In genomic region chr11:4891996-4892640, GRCh38 we compare ENCODE assay signal across 14 cellular contexts. TPM values are rescaled to one million over a fixed set of nuclear protein-coding genes. Genes with fewer than 3 reads are reported as not detected.
A peak's percentile ranks its signal among the peaks of the same experiment; 100 is the strongest.
DNase-seq lines count a peak whose midpoint lies in the region; ATAC-seq and TF ChIP-seq lines count a peak whose summit lies in the region.
"Had no signal": no experiment of that assay in that cellular context is flagged by ENCODE, and none has a peak within 500 bp of the region (broad histone marks: within the 10 kb centered on the region; RNA-seq: fewer than 3 reads in every experiment).

No MANE protein-coding gene starts in this region.

- no peaks in the 10 kb centered on the region for H3K9me3 Mint-ChIP-seq in glutamatergic neuron (ENCODE audit: unreplicated experiment)

- TF ChIP-seq CTCF in AG04450 (IDR thresholded peaks at IDR 0.05; ENCODE audit: low read depth, low read length) (peak; percentile 44), HCT116 (IDR thresholded peaks at IDR 0.05 in 2 of 3, conservative IDR thresholded peaks at IDR 0.05 in 1 of 3; ENCODE audit: borderline replicate concordance in 1 of 3, insufficient read depth in 1 of 3, low read depth in 2 of 3, low read length in 2 of 3) (peak in 2 of 3 experiments; percentile 27 to 33; a peak in 2 of 6 replicates), glutamatergic neuron (IDR thresholded peaks at IDR 0.05; ENCODE audit: partially characterized antibody, unreplicated experiment) (peak; percentile 24), dorsolateral prefrontal cortex (IDR thresholded peaks at IDR 0.05 in 54 of 56, conservative IDR thresholded peaks at IDR 0.05 in 2 of 56; ENCODE audit: low read depth in 1 of 56, partially characterized antibody in 56 of 56) (peak in 4 of 56 donors; percentile 11 to 20 (median 12))

- POLR2A ChIA-PET in AG04450 (lab: Yijun Ruan, JAX) = no interaction called here
- POLR2A ChIA-PET in HCT116 (lab: Charles Lee) = no interaction called here

- H3K79me2 ChIP-seq in HCT116 (ENCODE audit: insufficient read depth, low read length) = no peaks in the 10 kb centered on the region

- H3K9me3 ChIP-seq in AG04450 (ENCODE audit: control insufficient read depth, insufficient read depth, low read length) = no peaks in the 10 kb centered on the region
- no peaks in the 10 kb centered on the region for H3K9me3 ChIP-seq in HCT116 (ENCODE audit: control insufficient read depth in 1 of 2, insufficient read depth in 1 of 2, low read depth in 1 of 2, low read length in 2 of 2)
- no peaks in the 10 kb centered on the region for H3K9me3 ChIP-seq in effector memory CD4-positive, alpha-beta T cell (ENCODE audit: control insufficient read depth, low read length)
- H3K9me3 ChIP-seq: stomach had no signal

- H3K27ac ChIP-seq in AG04450 (ENCODE audit: low read depth, low read length) (no peak overlapping the region), HCT116 (ENCODE audit: low read depth, low read length) (no peak overlapping the region), dorsolateral prefrontal cortex (no peak overlapping the region)
- no peak overlapping the region for H3K27ac ChIP-seq in effector memory CD4-positive, alpha-beta T cell (ENCODE audit: insufficient read depth, low read length, poor library complexity, severe bottlenecking)
- H3K27ac ChIP-seq: stomach had no signal

- no peak overlapping the region for H2AFZ ChIP-seq in HCT116 (ENCODE audit: low read depth, low read length, poor library complexity, severe bottlenecking)

- no peak for TF ChIP-seq POLR2A in HCT116 (IDR thresholded peaks at IDR 0.05; ENCODE audit: borderline replicate concordance, extremely low read depth, insufficient read depth, insufficient read length)

- H3K27me3 ChIP-seq in AG04450 (ENCODE audit: control insufficient read depth, insufficient read depth, low read length) (no peaks in the 10 kb centered on the region), HCT116 (ENCODE audit: insufficient read depth, low read length) (peaks cover 15% of the 10 kb centered on the region), dorsolateral prefrontal cortex (no peaks in the 10 kb centered on the region)
- H3K27me3 ChIP-seq in effector memory CD4-positive, alpha-beta T cell (replicated peaks; ENCODE audit: control insufficient read depth, insufficient read depth, low read length, poor library complexity, severe bottlenecking) = no peaks in the 10 kb centered on the region
- H3K27me3 ChIP-seq: stomach had no signal

- RAD21 ChIA-PET in HCT116 (lab: Charles Lee; ENCODE audit: low non-redundant PET in 1 of 2, low total read pairs in 2 of 2, uncharacterized antibody in 2 of 2, unreplicated experiment in 2 of 2) = no interaction called here

- no peak overlapping the region for H3K9ac ChIP-seq in HCT116 (ENCODE audit: low read length)

- no peaks in the 10 kb centered on the region for H3K36me3 Mint-ChIP-seq in glutamatergic neuron (ENCODE audit: unreplicated experiment)
- H3K36me3 Mint-ChIP-seq: CD4-positive, CD25-positive, alpha-beta regulatory T cell; naive thymus-derived CD4-positive, alpha-beta T cell had no signal

- H3K4me3 ChIP-seq in AG04450 (ENCODE audit: low read depth, low read length) = no peak overlapping the region
- H3K4me3 ChIP-seq in HCT116 (replicated peaks in 1 of 2; ENCODE audit: low read depth in 1 of 2, low read length in 2 of 2) = no peak overlapping the region
- no peak overlapping the region for H3K4me3 ChIP-seq in effector memory CD4-positive, alpha-beta T cell (ENCODE audit: insufficient read depth, low read depth, low read length, poor library complexity, severe bottlenecking)
- no peak overlapping the region for H3K4me3 ChIP-seq in dorsolateral prefrontal cortex
- H3K4me3 ChIP-seq: stomach had no signal

- no peaks in the 10 kb centered on the region for H3K36me3 ChIP-seq in HCT116 (ENCODE audit: control insufficient read depth in 1 of 2, insufficient read depth in 2 of 2, low read length in 2 of 2)
- H3K36me3 ChIP-seq in effector memory CD4-positive, alpha-beta T cell (ENCODE audit: control insufficient read depth, insufficient read depth, low read length) = no peaks in the 10 kb centered on the region
- H3K36me3 ChIP-seq: stomach had no signal

- H4K20me1 ChIP-seq in HCT116 (ENCODE audit: insufficient read depth) = no peaks in the 10 kb centered on the region; the same call in 1 of the 2 replicates

- DNase-seq in AG04450 (ENCODE audit: low read depth, low spot score) = peak; percentile 77
- DNase-seq in HCT116 (ENCODE audit: low read depth, low spot score) = no peak
- DNase-seq in amniotic epithelial cell (ENCODE audit: low read depth) = peak; percentile 88
- no peak for DNase-seq in glutamatergic neuron
- no peak for DNase-seq in effector memory CD4-positive, alpha-beta T cell
- DNase-seq in dorsolateral prefrontal cortex = no peak
- DNase-seq in anterior cingulate cortex (lab: John Stamatoyannopoulos, UW) = no peak
- DNase-seq: CD4-positive, CD25-positive, alpha-beta regulatory T cell; naive thymus-derived CD4-positive, alpha-beta T cell; NCI-H510A treated with DMSO at 0.1 percent for 48 hours; stomach had no signal

- intact Hi-C loops in HCT116 (cut with micrococcal nuclease) (no loop called here), dorsolateral prefrontal cortex (cut with DNase I) (no loop called here)

- peaks cover 0 to 6% of the 10 kb centered on the region in 2 experiments; a peak in 2 of 4 replicates for H3K4me1 ChIP-seq in HCT116 (ENCODE audit: control insufficient read depth in 1 of 2, insufficient read depth in 2 of 2, low read length in 2 of 2)
- no peaks in the 10 kb centered on the region for H3K4me1 ChIP-seq in effector memory CD4-positive, alpha-beta T cell (ENCODE audit: control insufficient read depth, insufficient read depth, low read length, poor library complexity, severe bottlenecking)
- H3K4me1 ChIP-seq: stomach had no signal

- H3K27me3 Mint-ChIP-seq in glutamatergic neuron (ENCODE audit: unreplicated experiment) = no peaks in the 10 kb centered on the region
- H3K27me3 Mint-ChIP-seq: CD4-positive, CD25-positive, alpha-beta regulatory T cell had no signal

- no peak overlapping the region for H3K4me2 ChIP-seq in HCT116 (ENCODE audit: low read length)

- ATAC-seq in HCT116 (peak; percentile 80), GM21390 (IDR thresholded peaks at IDR 0.05; ENCODE audit: unreplicated experiment) (no peak)
- ATAC-seq: naive thymus-derived CD4-positive, alpha-beta T cell had no signal

- H3K27ac Mint-ChIP-seq in glutamatergic neuron (ENCODE audit: unreplicated experiment) = no peak overlapping the region
- H3K27ac Mint-ChIP-seq: CD4-positive, CD25-positive, alpha-beta regulatory T cell; naive thymus-derived CD4-positive, alpha-beta T cell had no signal

- no TSS peak for BruUV-seq in HCT116 (replicated peaks; lab: Mats Ljungman, UMichigan)

- H3K4me1 Mint-ChIP-seq in glutamatergic neuron (ENCODE audit: low read depth, unreplicated experiment) = peaks cover 2% of the 10 kb centered on the region
- H3K4me1 Mint-ChIP-seq: CD4-positive, CD25-positive, alpha-beta regulatory T cell; central memory CD8-positive, alpha-beta T cell; naive thymus-derived CD4-positive, alpha-beta T cell had no signal

- no peaks in the 10 kb centered on the region for H3K9me2 ChIP-seq in HCT116 (ENCODE audit: insufficient read depth)

- CTCF ChIA-PET in AG04450 (lab: Charles Lee) (interaction anchor here (1.0 to 1.7 kb wide), 3 partner anchors 8 to 37 kb away, joined by 3 to 4 read pairs (median 3); no protein-coding TSS in a partner anchor), HCT116 (lab: Charles Lee) (no interaction called here)

- no peak overlapping the region for H3K4me3 Mint-ChIP-seq in glutamatergic neuron (ENCODE audit: unreplicated experiment)
- H3K4me3 Mint-ChIP-seq: CD4-positive, CD25-positive, alpha-beta regulatory T cell; central memory CD8-positive, alpha-beta T cell; naive thymus-derived CD4-positive, alpha-beta T cell had no signal

- TF ChIP-seq RAD21 in HCT116 (IDR thresholded peaks at IDR 0.05; ENCODE audit: low read depth) = no peak

TF ChIP-seq in HCT116, 20 proteins besides CTCF, POLR2A, EP300 and RAD21 (continues in another document):
- no peak for TF ChIP-seq TCF7L2 (IDR thresholded peaks at IDR 0.05; ENCODE audit: borderline replicate concordance, extremely low read depth, insufficient read depth, insufficient read length)
- TF ChIP-seq FOSL1 (IDR thresholded peaks at IDR 0.05; ENCODE audit: low read depth) = peak; percentile 61
- no peak for TF ChIP-seq EZH2 (IDR thresholded peaks at IDR 0.05)
- TF ChIP-seq SRF (IDR thresholded peaks at IDR 0.05; ENCODE audit: low read depth) = no peak
- no peak for TF ChIP-seq CEBPB (IDR thresholded peaks at IDR 0.05; ENCODE audit: low read depth)
- TF ChIP-seq ATF3 (IDR thresholded peaks at IDR 0.05) = no peak

RNA-seq across cellular contexts. Expression of gene OR51T1, which starts 10.4 kb away (rescaled TPM):
- not detected in 2 replicates for polyA plus RNA-seq in AG04450 (2011; rRNA removed)
- 0.61 TPM in 1 of 2 replicates, not detected in the other for polyA minus RNA-seq in AG04450 (2011; rRNA and poly(A)+ RNA removed)
- not detected for total RNA-seq in HCT116 (2021; ENCODE audit: unreplicated experiment)
- not detected in 2 replicates for polyA plus RNA-seq in HCT116 (2012)
- total RNA-seq in glutamatergic neuron (ENCODE audit: unreplicated experiment) = not detected
- total RNA-seq in dorsolateral prefrontal cortex = under 1 TPM in 1 of 120 experiments, not detected in 119; 0.60 TPM
- total RNA-seq: CD4-positive, CD25-positive, alpha-beta regulatory T cell; naive thymus-derived CD4-positive, alpha-beta T cell; stomach; T-helper 1 cell treated with Interleukin-12 subunit alpha and Interleukin-12 subunit beta and Interleukin-4 antibody, amounts not matched to agents 30 ng/mL and 1 ng/mL, for 36 hours had no signal
- polyA plus RNA-seq: CD4-positive, CD25-positive, alpha-beta regulatory T cell; naive thymus-derived CD4-positive, alpha-beta T cell; stomach had no signal

RNA-seq across cellular contexts. Expression of gene OR51A7, which starts 11.5 kb away (rescaled TPM):
- polyA plus RNA-seq in AG04450 (2011; rRNA removed) = not detected in 2 replicates
- 0.30 TPM in 1 of 2 replicates, not detected in the other for polyA minus RNA-seq in AG04450 (2011; rRNA and poly(A)+ RNA removed)
- total RNA-seq in HCT116 (2021; ENCODE audit: unreplicated experiment) (not detected), glutamatergic neuron (ENCODE audit: unreplicated experiment) (not detected), dorsolateral prefrontal cortex (not detected)
- polyA plus RNA-seq in HCT116 (2012) = not detected in 2 replicates
- total RNA-seq: CD4-positive, CD25-positive, alpha-beta regulatory T cell; naive thymus-derived CD4-positive, alpha-beta T cell; stomach; T-helper 1 cell treated with Interleukin-12 subunit alpha and Interleukin-12 subunit beta and Interleukin-4 antibody, amounts not matched to agents 30 ng/mL and 1 ng/mL, for 36 hours had no signal
- polyA plus RNA-seq: CD4-positive, CD25-positive, alpha-beta regulatory T cell; naive thymus-derived CD4-positive, alpha-beta T cell; stomach had no signal

RNA-seq across cellular contexts. Expression of gene OR51G2, which starts 27.0 kb away (rescaled TPM):
- polyA plus RNA-seq in AG04450 (2011; rRNA removed) = not detected in 2 replicates
- polyA minus RNA-seq in AG04450 (2011; rRNA and poly(A)+ RNA removed) = not detected in 2 replicates
- not detected for total RNA-seq in HCT116 (2021; ENCODE audit: unreplicated experiment)
- polyA plus RNA-seq in HCT116 (2012) = not detected in 2 replicates
- total RNA-seq in glutamatergic neuron (ENCODE audit: unreplicated experiment) = not detected
- total RNA-seq in dorsolateral prefrontal cortex = not detected
- total RNA-seq: CD4-positive, CD25-positive, alpha-beta regulatory T cell; naive thymus-derived CD4-positive, alpha-beta T cell; stomach; T-helper 1 cell treated with Interleukin-12 subunit alpha and Interleukin-12 subunit beta and Interleukin-4 antibody, amounts not matched to agents 30 ng/mL and 1 ng/mL, for 36 hours had no signal
- polyA plus RNA-seq: CD4-positive, CD25-positive, alpha-beta regulatory T cell; naive thymus-derived CD4-positive, alpha-beta T cell; stomach had no signal

RNA-seq across cellular contexts. Expression of gene OR51G1, which starts 32.0 kb away (rescaled TPM):
- polyA plus RNA-seq in AG04450 (2011; rRNA removed) = not detected in 2 replicates
- polyA minus RNA-seq in AG04450 (2011; rRNA and poly(A)+ RNA removed) = not detected in 2 replicates
- not detected for total RNA-seq in HCT116 (2021; ENCODE audit: unreplicated experiment)
- not detected in 2 replicates for polyA plus RNA-seq in HCT116 (2012)
- not detected for total RNA-seq in glutamatergic neuron (ENCODE audit: unreplicated experiment)
- not detected for total RNA-seq in dorsolateral prefrontal cortex
- total RNA-seq: CD4-positive, CD25-positive, alpha-beta regulatory T cell; naive thymus-derived CD4-positive, alpha-beta T cell; stomach; T-helper 1 cell treated with Interleukin-12 subunit alpha and Interleukin-12 subunit beta and Interleukin-4 antibody, amounts not matched to agents 30 ng/mL and 1 ng/mL, for 36 hours had no signal
- polyA plus RNA-seq: CD4-positive, CD25-positive, alpha-beta regulatory T cell; naive thymus-derived CD4-positive, alpha-beta T cell; stomach had no signal

RNA-seq across cellular contexts. Expression of gene OR51S1, which starts 43.1 kb away (rescaled TPM):
- not detected in 2 replicates for polyA plus RNA-seq in AG04450 (2011; rRNA removed)
- not detected in 2 replicates for polyA minus RNA-seq in AG04450 (2011; rRNA and poly(A)+ RNA removed)
- total RNA-seq in HCT116 (2021; ENCODE audit: unreplicated experiment) (not detected), glutamatergic neuron (ENCODE audit: unreplicated experiment) (not detected), dorsolateral prefrontal cortex (not detected)
- not detected in 2 replicates for polyA plus RNA-seq in HCT116 (2012)
- total RNA-seq: CD4-positive, CD25-positive, alpha-beta regulatory T cell; naive thymus-derived CD4-positive, alpha-beta T cell; stomach; T-helper 1 cell treated with Interleukin-12 subunit alpha and Interleukin-12 subunit beta and Interleukin-4 antibody, amounts not matched to agents 30 ng/mL and 1 ng/mL, for 36 hours had no signal
- polyA plus RNA-seq: CD4-positive, CD25-positive, alpha-beta regulatory T cell; naive thymus-derived CD4-positive, alpha-beta T cell; stomach had no signal

Comparison
In these comparisons a context has a peak if more than half of its experiments do, and no peak if none do; other contexts are left out.
1. DNase-seq: peak in AG04450 (single experiment) and amniotic epithelial cell (single experiment); none in HCT116 (single experiment), glutamatergic neuron (single experiment), effector memory CD4-positive, alpha-beta T cell (0 of 3), dorsolateral prefrontal cortex (0 of 10) and anterior cingulate cortex (0 of 58).